In genomic region chr13:24605923-24606372, GRCh38 we compare ENCODE assay signal across 9 cellular contexts.
DNase-seq lines count a peak whose midpoint lies in the region; ATAC-seq, FAIRE-seq and TF ChIP-seq lines count a peak whose summit lies in the region.
"Had no signal": no experiment of that assay in that cellular context is flagged by ENCODE, and none has a peak within 500 bp of the region (broad histone marks: within the 10 kb centered on the region; RNA-seq: fewer than 3 reads in every experiment).

No MANE protein-coding gene starts in this region.

- H3K4me3 ChIP-seq in cardiac fibroblast (replicated peaks in 1 of 2; ENCODE audit: low read depth in 2 of 2, low read length in 2 of 2) (no peak overlapping the region), smooth muscle cell (no peak overlapping the region), spleen (no peak overlapping the region)

- TF ChIP-seq CTCF in cardiac fibroblast (IDR thresholded peaks at IDR 0.05; ENCODE audit: low read depth, low read length), result peak; percentile 48
- peak; percentile 32 for TF ChIP-seq CTCF in smooth muscle cell (IDR thresholded peaks at IDR 0.05; ENCODE audit: borderline replicate concordance, insufficient read depth, poor library complexity, severe bottlenecking)
- peak in 4 of 11 experiments; percentile 9 to 25 (median 16) for TF ChIP-seq CTCF in spleen (IDR thresholded peaks at IDR 0.05 in 8 of 11, conservative IDR thresholded peaks at IDR 0.05 in 3 of 11)

- H3K4me1 ChIP-seq in smooth muscle cell (ENCODE audit: low read depth), result no peaks in the 10 kb centered on the region
- no peaks in the 10 kb centered on the region for H3K4me1 ChIP-seq in spleen

- no peaks in the 10 kb centered on the region for H4K20me1 ChIP-seq in smooth muscle cell (ENCODE audit: low read depth)

- H3K27me3 ChIP-seq in smooth muscle cell (ENCODE audit: low read depth) (no peaks in the 10 kb centered on the region), spleen (replicated peaks in 1 of 7) (no peaks in the 10 kb centered on the region)

- no peak overlapping the region for H3K27ac ChIP-seq in smooth muscle cell (ENCODE audit: low read depth)
- H3K27ac ChIP-seq in spleen, result no peak overlapping the region

- H3K9ac ChIP-seq in smooth muscle cell (ENCODE audit: low read depth), result no peak overlapping the region

- H3K9me3 ChIP-seq in smooth muscle cell (replicated peaks; ENCODE audit: low read depth) (no peaks in the 10 kb centered on the region), spleen (peaks cover 0 to 32% (median 3%) of the 10 kb centered on the region in 8 donors)

- TF ChIP-seq POLR2A in spleen (IDR thresholded peaks at IDR 0.05), result no peak

- no peak overlapping the region for H3K4me2 ChIP-seq in smooth muscle cell

- FAIRE-seq in RCC 7860 (lab: Jason Lieb, UNC), result no peak

- ATAC-seq in GM19467 (IDR thresholded peaks at IDR 0.05; ENCODE audit: unreplicated experiment), result no peak

- no peaks in the 10 kb centered on the region for H3F3A ChIP-seq in smooth muscle cell (ENCODE audit: low read depth)

- H3K79me2 ChIP-seq in smooth muscle cell (ENCODE audit: low read depth), result no peaks in the 10 kb centered on the region

- H3K36me3 ChIP-seq in smooth muscle cell (ENCODE audit: low read depth), result no peaks in the 10 kb centered on the region
- H3K36me3 ChIP-seq in spleen, result no peaks in the 10 kb centered on the region

- peak; percentile 45 for DNase-seq in activated T-cell treated with anti-CD3 and anti-CD28 coated beads, Interleukin-2, amount 50 U/mL, for 1 hour
- DNase-seq in activated T-cell treated with anti-CD3 and anti-CD28 coated beads for 4 hours (no peak), LoVo (ENCODE audit: low spot score) (peak; percentile 40), cardiac fibroblast (ENCODE audit: low read depth in 2 of 2) (peak; percentile 45 to 58), smooth muscle cell (lab: John Stamatoyannopoulos, UW; ENCODE audit: unreplicated experiment) (no peak), RCC 7860 (ENCODE audit: low spot score) (no peak), spleen (no peak)
- DNase-seq: DMS79 treated with DMSO at 0.1 percent for 48 hours had no signal

- intact Hi-C loops in spleen (cut with DNase I; ENCODE audit: low total_unique reads), result no loop called here

- H2AFZ ChIP-seq in smooth muscle cell (ENCODE audit: low read depth), result peak overlapping the region; percentile 7

- 75% methylated on average over 6 of the region's 6 CpGs for WGBS in smooth muscle cell (ENCODE audit: low lambda C conversion rate)
- WGBS in spleen, 5 donors, result 69 to 97% (median 72%) methylated on average over 6 of the region's 6 CpGs

Comparison
In these comparisons a context has a peak if more than half of its experiments do, and no peak if none do; other contexts are left out.
1. DNase-seq: peak in activated T-cell treated with anti-CD3 and anti-CD28 coated beads, Interleukin-2, amount 50 U/mL, for 1 hour (single experiment), LoVo (single experiment) and cardiac fibroblast (2 of 2); none in activated T-cell treated with anti-CD3 and anti-CD28 coated beads for 4 hours (single experiment), smooth muscle cell (single experiment), RCC 7860 (single experiment) and spleen (single experiment).